Comparison of ENCODE assay signal across 18 cellular contexts in genomic region chr13:27638521-27638920, GRCh38. TPM values are rescaled to one million over a fixed set of nuclear protein-coding genes. Genes with fewer than 3 reads are reported as not detected.
A peak's percentile ranks its signal among the peaks of the same experiment; 100 is the strongest.
DNase-seq lines count a peak whose midpoint lies in the region; ATAC-seq and TF ChIP-seq lines count a peak whose summit lies in the region.
"Had no signal": no experiment of that assay in that cellular context is flagged by ENCODE, and none has a peak within 500 bp of the region (broad histone marks: within the 10 kb centered on the region; RNA-seq: fewer than 3 reads in every experiment).

No MANE protein-coding gene starts in this region.

- no peaks in the 10 kb centered on the region for H3K9me3 ChIP-seq in RWPE2 (ENCODE audit: severe bottlenecking)
- no peaks in the 10 kb centered on the region for H3K9me3 ChIP-seq in CD8-positive, alpha-beta T cell (ENCODE audit: low read length)

- peaks cover 15% of the 10 kb centered on the region for H3K36me3 Mint-ChIP-seq in CD8-positive, alpha-beta T cell

- peaks cover 55% of the 10 kb centered on the region for H3K4me1 ChIP-seq in RWPE2 (ENCODE audit: insufficient read depth, poor library complexity, severe bottlenecking)
- H3K4me1 ChIP-seq in CD8-positive, alpha-beta T cell (ENCODE audit: insufficient read depth, low read length), result peaks cover 10% of the 10 kb centered on the region

- peak overlapping the region; percentile 50 for H3K27ac ChIP-seq in RWPE2 (ENCODE audit: poor library complexity, severe bottlenecking)
- H3K27ac ChIP-seq in CD8-positive, alpha-beta T cell (ENCODE audit: low read depth, low read length), result no peak overlapping the region

- H3K4me3 Mint-ChIP-seq in CD8-positive, alpha-beta T cell, result no peak overlapping the region
- H3K4me3 Mint-ChIP-seq: dendritic cell treated with granulocyte-macrophage colony-stimulating factor and Interleukin-4, amounts not matched to agents 40 ng/mL and 50 ng/mL, for 4 days had no signal

- intact Hi-C loops in CD8-positive, alpha-beta T cell (cut with DNase I, micrococcal nuclease), result no loop called here

- POLR2A ChIA-PET in CD8-positive, alpha-beta T cell (lab: Charles Lee), result interaction anchor here (0.6 to 0.8 kb wide), 2 partner anchors 10 to 32 kb away, joined by 4 to 5 read pairs; no protein-coding TSS in a partner anchor

- peaks cover 54% of the 10 kb centered on the region for H3K4me1 Mint-ChIP-seq in CD8-positive, alpha-beta T cell (ENCODE audit: low read depth)

- H3K27me3 ChIP-seq in RWPE2 (ENCODE audit: insufficient read depth, poor library complexity, severe bottlenecking), result no peaks in the 10 kb centered on the region
- no peaks in the 10 kb centered on the region for H3K27me3 ChIP-seq in CD8-positive, alpha-beta T cell (ENCODE audit: insufficient read depth, low read length)

- H3K36me3 ChIP-seq in RWPE2 (ENCODE audit: low read depth), result peaks cover 8% of the 10 kb centered on the region
- H3K36me3 ChIP-seq in CD8-positive, alpha-beta T cell (ENCODE audit: insufficient read depth, low read length), result no peaks in the 10 kb centered on the region

- CTCF ChIA-PET in CD8-positive, alpha-beta T cell (lab: Charles Lee), result interaction anchor here (1.1 to 1.4 kb wide), 2 partner anchors 8 to 40 kb away, joined by 3 read pairs; no protein-coding TSS in a partner anchor

- TF ChIP-seq CTCF in RWPE2 (IDR thresholded peaks at IDR 0.05; ENCODE audit: poor library complexity, severe bottlenecking), result no peak
- TF ChIP-seq CTCF in CD8-positive, alpha-beta T cell (IDR thresholded peaks at IDR 0.05), result no peak

- ATAC-seq in RWPE2 (ENCODE audit: low read depth), result 0 out of 3 replicates have a peak, but pooled peaks have one; percentile 6
- ATAC-seq in esophagus mucosa, result peak; percentile 38
- ATAC-seq in CD8-positive, alpha-beta T cell, result no peak

- no peaks in the 10 kb centered on the region for H3K27me3 Mint-ChIP-seq in CD8-positive, alpha-beta T cell (ENCODE audit: low read depth)
- H3K27me3 Mint-ChIP-seq: dendritic cell treated with granulocyte-macrophage colony-stimulating factor and Interleukin-4, amounts not matched to agents 40 ng/mL and 50 ng/mL, for 4 days had no signal

- no peak overlapping the region for H3K27ac Mint-ChIP-seq in CD8-positive, alpha-beta T cell
- H3K27ac Mint-ChIP-seq: dendritic cell treated with granulocyte-macrophage colony-stimulating factor and Interleukin-4, amounts not matched to agents 40 ng/mL and 50 ng/mL, for 4 days had no signal

- DNase-seq in AG08395 (ENCODE audit: low spot score), result peak; percentile 46
- DNase-seq in RWPE2 (ENCODE audit: low spot score), result no peak
- peak; percentile 24 for DNase-seq in myocyte (ENCODE audit: low read depth)
- DNase-seq in NCI-H1436 (lab: John Stamatoyannopoulos, UW), result no peak
- no peak for DNase-seq in GOT3 (lab: John Stamatoyannopoulos, UW)
- no peak for DNase-seq in NCI-H1105 (lab: John Stamatoyannopoulos, UW)
- no peak for DNase-seq in CD8-positive, alpha-beta T cell
- DNase-seq: activated CD8-positive, alpha-beta memory T cell treated with anti-CD3 and anti-CD28 coated beads for 24 hours; activated naive CD4-positive, alpha-beta T cell treated with anti-CD3 and anti-CD28 coated beads, Interleukin-2, amount 50 U/mL, for 16 hours; DND-41; glutamatergic neuron; NCI-H1105 treated with DMSO at 0.1 percent for 48 hours; NCI-H524 treated with DMSO at 0.1 percent for 48 hours; RPMI8226; stimulated activated CD8-positive, alpha-beta memory T cell treated with anti-CD3 and anti-CD28 coated beads, Interleukin-4, amount 100 ng/mL, for 48 hours; T1000 had no signal

- no peak overlapping the region for H3K4me3 ChIP-seq in RWPE2 (ENCODE audit: severe bottlenecking)
- no peak overlapping the region for H3K4me3 ChIP-seq in CD8-positive, alpha-beta T cell (ENCODE audit: low read depth, low read length)

- no peaks in the 10 kb centered on the region for H3K9me3 Mint-ChIP-seq in CD8-positive, alpha-beta T cell
- H3K9me3 Mint-ChIP-seq: dendritic cell treated with granulocyte-macrophage colony-stimulating factor and Interleukin-4, amounts not matched to agents 40 ng/mL and 50 ng/mL, for 4 days had no signal

RNA-seq across cellular contexts. Expression of gene POLR1D, which starts 16.8 kb away (rescaled TPM):
- 121 TPM for total RNA-seq in esophagus mucosa
- total RNA-seq in myocyte, result 93.6 and 112 TPM in 2 replicates
- 74.7 TPM for polyA plus RNA-seq in myocyte (2012)
- 100 to 1,000 TPM; 176 TPM for total RNA-seq in CD8-positive, alpha-beta T cell

RNA-seq across cellular contexts. Expression of gene LNX2, which starts 18.2 kb away (rescaled TPM):
- total RNA-seq in esophagus mucosa (13.5 TPM), myocyte (7.2 and 8.9 TPM in 2 replicates)
- 2.9 TPM for polyA plus RNA-seq in myocyte (2012)
- total RNA-seq in CD8-positive, alpha-beta T cell, result 1 to 10 TPM; 3.0 to 3.5 TPM

Comparison
In these comparisons a context has a peak if more than half of its experiments do, and no peak if none do; other contexts are left out.
1. DNase-seq: peak in AG08395 (single experiment) and myocyte (single experiment); none in RWPE2 (single experiment), NCI-H1436 (single experiment), GOT3 (single experiment), NCI-H1105 (single experiment) and CD8-positive, alpha-beta T cell (0 of 7).